18 cellular contexts compared by ENCODE assay signal in genomic region chr14:57928732-57929131, GRCh38.
"Had no signal": no experiment of that assay in that cellular context is flagged by ENCODE, and none has a peak within 500 bp of the region (broad histone marks: within the 10 kb centered on the region; RNA-seq: fewer than 3 reads in every experiment).

No MANE protein-coding gene starts in this region.

- ATAC-seq: foreskin keratinocyte, left colon, pancreas, psoas muscle, right cardiac atrium, WTC11 had no signal

- DNase-seq: activated gamma-delta T cell treated with Interleukin-2 at 50 U/mL for 16 hours; activated T-cell treated with anti-CD3 and anti-CD28 coated beads, Interleukin-2, amount 50 U/mL, for 1 hour; aorta; caudate nucleus; dermis blood vessel endothelial cell; effector CD8-positive, alpha-beta T cell; erythroblast; foreskin keratinocyte; left colon; mesenchymal stem cell; pancreas; psoas muscle; right cardiac atrium; stomach; trophoblast cell had no signal

- H3K27me3 ChIP-seq: foreskin keratinocyte, neutrophil, pancreas, vagina had no signal

- H3K9me3 ChIP-seq: neutrophil, pancreas, psoas muscle, vagina had no signal

- H3K4me3 ChIP-seq: pancreas, psoas muscle, stomach, vagina had no signal

- H3K36me3 ChIP-seq: neutrophil, pancreas, stomach, vagina had no signal

- H3K4me1 ChIP-seq: foreskin keratinocyte, pancreas, psoas muscle, stomach, vagina had no signal

- H3K27ac ChIP-seq: foreskin keratinocyte, neutrophil, pancreas, psoas muscle, stomach, vagina had no signal
